8 cellular contexts compared by ENCODE assay signal in the genomic region with DNA sequence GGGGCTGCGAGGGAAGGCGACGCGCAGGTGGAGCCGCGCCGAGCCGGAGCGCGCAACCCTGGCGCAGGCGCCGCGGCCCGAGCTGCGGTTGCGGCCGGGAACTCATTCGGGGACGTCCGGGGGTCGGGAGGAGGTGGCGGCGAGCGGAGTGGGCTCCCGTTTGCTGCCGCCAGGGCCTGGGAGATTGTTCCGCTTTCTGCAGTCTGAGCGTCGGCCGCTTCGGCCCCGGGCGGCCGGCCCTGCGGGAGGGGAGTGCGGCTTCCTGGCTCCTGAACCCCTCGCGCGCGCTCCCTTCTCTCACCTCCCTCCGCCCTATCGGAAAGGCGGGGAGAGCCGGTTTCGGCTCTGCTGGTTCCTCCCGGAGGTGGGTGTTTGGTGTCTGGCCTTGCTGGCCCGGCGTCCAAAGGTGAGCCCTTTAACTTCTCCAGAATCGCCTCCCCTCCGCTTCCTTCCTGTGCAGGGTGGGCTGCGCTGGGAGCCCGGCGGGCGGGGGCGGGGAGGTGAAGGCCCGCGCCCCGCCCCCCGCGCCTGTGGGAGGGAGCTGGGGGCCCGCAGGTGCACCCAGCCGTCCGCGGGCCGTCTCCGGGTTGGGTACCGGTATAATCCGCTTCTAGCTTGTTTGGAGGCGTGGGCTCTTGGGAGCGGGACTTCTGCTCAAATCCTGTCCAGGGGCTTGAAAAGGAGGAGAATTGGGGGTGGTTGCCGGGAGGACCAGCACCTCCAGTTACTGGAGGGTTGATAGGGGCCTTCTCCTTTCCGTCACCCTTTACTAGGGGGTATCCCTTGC. TPM values are rescaled to one million over a fixed set of nuclear protein-coding genes. Genes with fewer than 3 reads are reported as not detected.
A peak's percentile ranks its signal among the peaks of the same experiment; 100 is the strongest.
DNase-seq lines count a peak whose midpoint lies in the region; ATAC-seq, FAIRE-seq and TF ChIP-seq lines count a peak whose summit lies in the region.

No MANE protein-coding gene starts in this region.

- in situ Hi-C loops in HepG2 (cut with HindIII; ENCODE audit: extremely low pct_ligation_motif_present, low pct_unique_long_range_greater_than_20kb): no loop called here

- no peak for FAIRE-seq in HepG2 (lab: Jason Lieb, UNC)

- peak overlapping the region; percentile 94 for H3K4me2 ChIP-seq in HepG2 (ENCODE audit: low read depth, low read length)

- POLR2A ChIA-PET in HepG2 (lab: Yijun Ruan, JAX): interaction anchor here (0.9 to 8.5 kb wide), 16 partner anchors 10 to 175 kb away, joined by 3 to 115 read pairs (median 5); a partner anchor contains a TSS

- peak overlapping the region; percentile 92 for H3K9ac ChIP-seq in HepG2 (ENCODE audit: insufficient read depth, low read depth, low read length)

- TF ChIP-seq POLR2A in HepG2 (IDR thresholded peaks at IDR 0.05; ENCODE audit: insufficient read depth in 1 of 2, low read depth in 2 of 2, low read length in 2 of 2): peak; percentile 42 to 73; a peak in 2 of 4 replicates

- WGBS in HepG2 (ENCODE audit: low lambda C conversion rate): 3% methylated on average over 11 of the region's 73 CpGs

- intact Hi-C loops in HepG2 (cut with micrococcal nuclease; ENCODE audit: unreplicated experiment): loop anchor here (1.0 to 5.0 kb wide), 5 partner anchors 15 to 166 kb away; no protein-coding TSS in a partner anchor

- peak overlapping the region; percentile 97 for H3K27ac ChIP-seq in HepG2 (ENCODE audit: extremely low read length, insufficient read depth, low read length)

- no peak for TF ChIP-seq RAD21 in HepG2 (CRISPR knock-in tag; IDR thresholded peaks at IDR 0.05)

- peaks cover 65% of the 10 kb centered on the region for H3K4me1 ChIP-seq in HepG2 (ENCODE audit: insufficient read depth, low read length)

- TF ChIP-seq EP300 in HepG2 (IDR thresholded peaks at IDR 0.05; ENCODE audit: low read depth in 2 of 2, low read length in 2 of 2) (peak in 1 of 2 experiments; percentile 50; a peak in 2 of 4 replicates), HepG2 (CRISPR knock-in tag; IDR thresholded peaks at IDR 0.05; ENCODE audit: borderline replicate concordance) (no peak)

- no peaks in the 10 kb centered on the region for H3K9me3 ChIP-seq in HepG2 (ENCODE audit: low read length)

- peaks cover 60% of the 10 kb centered on the region for H3K79me2 ChIP-seq in HepG2 (ENCODE audit: insufficient read depth, low read length)

- no peak overlapping the region for H2AFZ ChIP-seq in HepG2 (ENCODE audit: low read length)

- H3K27me3 ChIP-seq in HepG2 (ENCODE audit: control insufficient read depth in 1 of 2, insufficient read depth in 2 of 2, low read length in 2 of 2): no peaks in the 10 kb centered on the region; a peak in 1 of 5 replicates

- no peaks in the 10 kb centered on the region for H4K20me1 ChIP-seq in HepG2 (ENCODE audit: insufficient read depth, low read length)

- H3K4me3 ChIP-seq in WI38 (ENCODE audit: low read depth, low read length): peak overlapping the region; percentile 72
- H3K4me3 ChIP-seq in HepG2 (replicated peaks in 1 of 3; ENCODE audit: insufficient read depth in 1 of 3, low read depth in 2 of 3, low read length in 3 of 3): peak overlapping the region; percentile 84 to 89 (median 86)

- TF ChIP-seq CTCF in WI38 (IDR thresholded peaks at IDR 0.05; ENCODE audit: low read depth, low read length) (no peak), HepG2 (CRISPR knock-in tag; IDR thresholded peaks at IDR 0.05) (no peak)

- CTCF ChIA-PET in HepG2 (lab: Yijun Ruan, JAX; ENCODE audit: low intra/inter-chr PET ratio, low total read pairs): no interaction called here

- DNase-seq in NCI-H524 (lab: John Stamatoyannopoulos, UW) (peak; percentile 36 to 76), NCI-H524 treated with DMSO at 0.1 percent for 48 hours (lab: John Stamatoyannopoulos, UW) (no peak), NCI-H128 (lab: John Stamatoyannopoulos, UW; ENCODE audit: unreplicated experiment) (peak; percentile 35), HepG2 (ENCODE audit: low spot score) (peak; percentile 62)
- peak; percentile 65 for DNase-seq in central memory CD4-positive, alpha-beta T cell
- peak in 2 of 3 donors; percentile 17 to 51 for DNase-seq in stimulated activated CD4-positive, alpha-beta T cell treated with anti-CD3 and anti-CD28 coated beads, TNF-alpha, amount 100 ng/mL, for 1 hour (ENCODE audit: low read depth in 3 of 3, low spot score in 1 of 3)

- BruUV-seq in HepG2 (replicated peaks; lab: Mats Ljungman, UMichigan): no TSS peak

- ATAC-seq in HG02759 (IDR thresholded peaks at IDR 0.05; ENCODE audit: unreplicated experiment): peak; percentile 60
- ATAC-seq in HepG2: peak; percentile 65

- no peaks in the 10 kb centered on the region for H3K36me3 ChIP-seq in HepG2 (replicated peaks in 1 of 2; ENCODE audit: control insufficient read depth in 1 of 2, insufficient read depth in 2 of 2, low read length in 2 of 2)

TF ChIP-seq in HepG2, 621 proteins besides CTCF, POLR2A, EP300 and RAD21 (continues in another document):
- TF ChIP-seq AGO2 (optimal IDR thresholded peaks at IDR 0.05; ENCODE audit: low read depth, low read length): peak; percentile 99
- TF ChIP-seq ZNF556 (CRISPR knock-in tag; IDR thresholded peaks at IDR 0.05; ENCODE audit: borderline replicate concordance): peak; percentile 52; the same call in 1 of the 2 replicates
- TF ChIP-seq, protein P1, sequence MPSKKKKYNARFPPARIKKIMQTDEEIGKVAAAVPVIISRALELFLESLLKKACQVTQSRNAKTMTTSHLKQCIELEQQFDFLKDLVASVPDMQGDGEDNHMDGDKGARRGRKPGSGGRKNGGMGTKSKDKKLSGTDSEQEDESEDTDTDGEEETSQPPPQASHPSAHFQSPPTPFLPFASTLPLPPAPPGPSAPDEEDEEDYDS (CRISPR knock-in tag; IDR thresholded peaks at IDR 0.05): peak; percentile 50; the same call in 1 of the 2 replicates
- TF ChIP-seq ZNF558 (CRISPR knock-in tag; IDR thresholded peaks at IDR 0.05; ENCODE audit: borderline replicate concordance): no peak; the same call in 1 of the 2 replicates
- no peak for TF ChIP-seq NFATC3 (CRISPR knock-in tag; IDR thresholded peaks at IDR 0.05)
- no peak for TF ChIP-seq ZNF3 (CRISPR knock-in tag; IDR thresholded peaks at IDR 0.05)
- TF ChIP-seq ZBTB3 (CRISPR knock-in tag; IDR thresholded peaks at IDR 0.05; ENCODE audit: borderline replicate concordance, low read depth): no peak
- no peak for TF ChIP-seq SMC3 (IDR thresholded peaks at IDR 0.05; ENCODE audit: low read length)
- 0 out of 2 replicates have a peak, but pooled peaks have one; percentile 43 for TF ChIP-seq ZNF510 (CRISPR knock-in tag; IDR thresholded peaks at IDR 0.05; ENCODE audit: low read depth)
- TF ChIP-seq, protein P2, sequence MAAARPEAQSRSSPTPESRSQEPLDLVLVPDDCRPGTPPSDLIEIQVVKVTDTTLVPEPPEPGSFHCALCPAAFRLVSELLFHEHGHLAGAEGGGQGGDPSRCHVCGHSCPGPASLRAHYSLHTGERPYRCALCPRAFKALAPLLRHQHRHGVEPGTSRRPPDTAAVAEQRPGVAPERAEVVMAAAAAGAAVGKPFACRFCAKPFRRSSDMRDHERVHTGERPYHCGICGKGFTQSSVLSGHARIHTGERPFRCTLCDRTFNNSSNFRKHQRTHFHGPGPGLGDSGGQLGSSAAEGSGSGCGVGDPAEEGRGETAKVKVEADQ (CRISPR knock-in tag; IDR thresholded peaks at IDR 0.05; ENCODE audit: borderline replicate concordance): peak; percentile 63; the same call in 1 of the 2 replicates
- peak; percentile 33; the same call in 1 of the 2 replicates for TF ChIP-seq TAF1 (CRISPR knock-in tag; IDR thresholded peaks at IDR 0.05)
- TF ChIP-seq ZNF672 (CRISPR knock-in tag; IDR thresholded peaks at IDR 0.05): 0 out of 2 replicates have a peak, but pooled peaks have one; percentile 20
- TF ChIP-seq, protein P3, sequence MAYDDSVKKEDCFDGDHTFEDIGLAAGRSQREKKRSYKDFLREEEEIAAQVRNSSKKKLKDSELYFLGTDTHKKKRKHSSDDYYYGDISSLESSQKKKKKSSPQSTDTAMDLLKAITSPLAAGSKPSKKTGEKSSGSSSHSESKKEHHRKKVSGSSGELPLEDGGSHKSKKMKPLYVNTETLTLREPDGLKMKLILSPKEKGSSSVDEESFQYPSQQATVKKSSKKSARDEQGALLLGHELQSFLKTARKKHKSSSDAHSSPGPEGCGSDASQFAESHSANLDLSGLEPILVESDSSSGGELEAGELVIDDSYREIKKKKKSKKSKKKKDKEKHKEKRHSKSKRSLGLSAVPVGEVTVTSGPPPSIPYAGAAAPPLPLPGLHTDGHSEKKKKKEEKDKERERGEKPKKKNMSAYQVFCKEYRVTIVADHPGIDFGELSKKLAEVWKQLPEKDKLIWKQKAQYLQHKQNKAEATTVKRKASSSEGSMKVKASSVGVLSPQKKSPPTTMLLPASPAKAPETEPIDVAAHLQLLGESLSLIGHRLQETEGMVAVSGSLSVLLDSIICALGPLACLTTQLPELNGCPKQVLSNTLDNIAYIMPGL (CRISPR knock-in tag; IDR thresholded peaks at IDR 0.05; ENCODE audit: borderline replicate concordance in 1 of 2, low read depth in 1 of 2): peak in 1 of 2 experiments; percentile 57; a peak in 2 of 4 replicates
- TF ChIP-seq HNRNPLL (IDR thresholded peaks at IDR 0.05; ENCODE audit: low read depth, low read length, poor library complexity, severe bottlenecking): peak; percentile 62

RNA-seq across cellular contexts. Expression of a gene that starts 0.7 kb away (rescaled TPM):
- total RNA-seq in HepG2 (2016; rRNA removed; fragmentation: Illumina TruSeq; extraction: Trizol): 44.6 and 45.5 TPM in 2 replicates
- 8.5 and 9.3 TPM in 2 replicates for total RNA-seq in HepG2 (2016; cell fraction: cytosol; rRNA removed; fragmentation: Illumina TruSeq; extraction: Trizol; ENCODE audit: low read depth)
- total RNA-seq in HepG2 (2016; cell fraction: insoluble cytoplasmic fraction; rRNA removed; fragmentation: Illumina TruSeq; extraction: Trizol): 43.8 and 46.2 TPM in 2 replicates
- total RNA-seq in HepG2 (2016; cell fraction: membrane; rRNA removed; fragmentation: Illumina TruSeq; extraction: Trizol): 33.3 and 37.9 TPM in 2 replicates
- 43.7 and 45.6 TPM in 2 replicates for total RNA-seq in HepG2 (2016; cell fraction: nucleus; rRNA removed; fragmentation: Illumina TruSeq; extraction: Trizol)
- 29.9 and 30.0 TPM in 2 replicates for polyA plus RNA-seq in HepG2 (2011; rRNA removed)
- polyA plus RNA-seq in HepG2 (2011; cell fraction: cytosol; rRNA removed): 27.1 and 30.0 TPM in 2 replicates
- polyA plus RNA-seq in HepG2 (2011; cell fraction: nucleus; rRNA removed): 29.5 and 30.7 TPM in 2 replicates
- 26.8 and 28.6 TPM in 2 replicates for polyA plus RNA-seq in HepG2 (2012)
- 5.8 and 5.9 TPM in 2 replicates for polyA plus RNA-seq in HepG2 (2016; cell fraction: cytosol; fragmentation: Illumina TruSeq; extraction: Trizol; ENCODE audit: low read depth)
- polyA plus RNA-seq in HepG2 (2016; cell fraction: insoluble cytoplasmic fraction; fragmentation: Illumina TruSeq; extraction: Trizol; ENCODE audit: low read depth): 47.0 and 48.7 TPM in 2 replicates
- 20.5 and 21.4 TPM in 2 replicates for polyA plus RNA-seq in HepG2 (2016; cell fraction: membrane; fragmentation: Illumina TruSeq; extraction: Trizol; ENCODE audit: low read depth)
- 53.9 and 57.1 TPM in 2 replicates for polyA plus RNA-seq in HepG2 (2016; cell fraction: nucleus; fragmentation: Illumina TruSeq; extraction: Trizol; ENCODE audit: insufficient read depth, low read depth)
- 65.8 and 107 TPM in 2 replicates for polyA minus RNA-seq in HepG2 (2011; rRNA and poly(A)+ RNA removed; ENCODE audit: low replicate concordance)
- polyA minus RNA-seq in HepG2 (2011; cell fraction: cytosol; rRNA and poly(A)+ RNA removed): 26.6 and 33.6 TPM in 2 replicates
- 44.2 and 52.0 TPM in 2 replicates for polyA minus RNA-seq in HepG2 (2011; cell fraction: nucleus; rRNA and poly(A)+ RNA removed)
